1 cellular context compared by ENCODE assay signal in genomic region chr2:120346034-120346666, GRCh38.
TF ChIP-seq lines count a peak whose summit lies in the region.

TSS of gene INHBB (plus strand) at chr2:120346136. CDS start at chr2:120346189, 53 bp downstream.

TF ChIP-seq in SK-N-SH, 30 proteins besides CTCF, POLR2A, EP300 and RAD21 (continued from another document):
- TF ChIP-seq, protein P1, sequence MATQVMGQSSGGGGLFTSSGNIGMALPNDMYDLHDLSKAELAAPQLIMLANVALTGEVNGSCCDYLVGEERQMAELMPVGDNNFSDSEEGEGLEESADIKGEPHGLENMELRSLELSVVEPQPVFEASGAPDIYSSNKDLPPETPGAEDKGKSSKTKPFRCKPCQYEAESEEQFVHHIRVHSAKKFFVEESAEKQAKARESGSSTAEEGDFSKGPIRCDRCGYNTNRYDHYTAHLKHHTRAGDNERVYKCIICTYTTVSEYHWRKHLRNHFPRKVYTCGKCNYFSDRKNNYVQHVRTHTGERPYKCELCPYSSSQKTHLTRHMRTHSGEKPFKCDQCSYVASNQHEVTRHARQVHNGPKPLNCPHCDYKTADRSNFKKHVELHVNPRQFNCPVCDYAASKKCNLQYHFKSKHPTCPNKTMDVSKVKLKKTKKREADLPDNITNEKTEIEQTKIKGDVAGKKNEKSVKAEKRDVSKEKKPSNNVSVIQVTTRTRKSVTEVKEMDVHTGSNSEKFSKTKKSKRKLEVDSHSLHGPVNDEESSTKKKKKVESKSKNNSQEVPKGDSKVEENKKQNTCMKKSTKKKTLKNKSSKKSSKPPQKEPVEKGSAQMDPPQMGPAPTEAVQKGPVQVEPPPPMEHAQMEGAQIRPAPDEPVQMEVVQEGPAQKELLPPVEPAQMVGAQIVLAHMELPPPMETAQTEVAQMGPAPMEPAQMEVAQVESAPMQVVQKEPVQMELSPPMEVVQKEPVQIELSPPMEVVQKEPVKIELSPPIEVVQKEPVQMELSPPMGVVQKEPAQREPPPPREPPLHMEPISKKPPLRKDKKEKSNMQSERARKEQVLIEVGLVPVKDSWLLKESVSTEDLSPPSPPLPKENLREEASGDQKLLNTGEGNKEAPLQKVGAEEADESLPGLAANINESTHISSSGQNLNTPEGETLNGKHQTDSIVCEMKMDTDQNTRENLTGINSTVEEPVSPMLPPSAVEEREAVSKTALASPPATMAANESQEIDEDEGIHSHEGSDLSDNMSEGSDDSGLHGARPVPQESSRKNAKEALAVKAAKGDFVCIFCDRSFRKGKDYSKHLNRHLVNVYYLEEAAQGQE (IDR thresholded peaks at IDR 0.05; ENCODE audit: low read depth, low read length), result no peak
- TF ChIP-seq MEF2A (IDR thresholded peaks at IDR 0.05; ENCODE audit: borderline replicate concordance, low read depth) (no peak), MXI1 (IDR thresholded peaks at IDR 0.05; ENCODE audit: low read depth, low read length) (no peak), ZBTB33 (IDR thresholded peaks at IDR 0.05; ENCODE audit: borderline replicate concordance, low read depth) (no peak)
